In the genomic region with DNA sequence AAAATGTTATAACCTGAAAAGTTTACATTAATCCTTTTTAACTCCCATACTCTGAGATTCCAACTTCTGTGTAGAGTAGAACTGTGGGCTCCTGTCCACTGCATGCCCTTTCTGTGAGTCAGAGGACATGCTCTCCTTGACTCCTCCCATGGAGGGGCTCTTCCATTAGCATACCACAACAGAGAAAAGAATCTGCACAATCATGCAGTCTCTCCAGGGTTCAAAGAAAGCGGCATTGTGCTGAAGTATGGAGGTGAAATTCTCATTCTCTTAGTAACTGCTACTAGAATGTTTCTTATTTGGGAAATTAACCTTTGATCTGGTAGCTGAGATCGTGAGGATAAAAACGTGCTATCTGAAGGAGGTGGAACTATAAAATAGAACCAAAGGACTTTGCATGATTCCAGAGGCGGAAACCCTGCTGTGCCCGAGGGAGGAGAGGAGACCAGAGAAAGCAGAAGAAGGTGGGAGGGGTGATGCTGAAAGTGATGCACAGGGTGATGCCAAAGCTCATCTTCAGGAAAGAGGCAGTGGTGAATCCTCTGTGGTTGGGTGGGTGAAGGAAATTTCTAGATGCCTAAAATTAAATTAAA, we compare ENCODE assay signal across 1 cellular context.
A peak's percentile ranks its signal among the peaks of the same experiment; 100 is the strongest.
TF ChIP-seq lines count a peak whose summit lies in the region.

No MANE protein-coding gene starts in this region.

TF ChIP-seq in GM23338, 12 proteins besides CTCF, POLR2A, EP300 and RAD21 (continued from another document):
- TF ChIP-seq ZNF462 (CRISPR knock-in tag; IDR thresholded peaks at IDR 0.05): peak; percentile 28; the same call in 1 of the 2 replicates
